ENCODE assay signal across 16 cellular contexts in the genomic region with DNA sequence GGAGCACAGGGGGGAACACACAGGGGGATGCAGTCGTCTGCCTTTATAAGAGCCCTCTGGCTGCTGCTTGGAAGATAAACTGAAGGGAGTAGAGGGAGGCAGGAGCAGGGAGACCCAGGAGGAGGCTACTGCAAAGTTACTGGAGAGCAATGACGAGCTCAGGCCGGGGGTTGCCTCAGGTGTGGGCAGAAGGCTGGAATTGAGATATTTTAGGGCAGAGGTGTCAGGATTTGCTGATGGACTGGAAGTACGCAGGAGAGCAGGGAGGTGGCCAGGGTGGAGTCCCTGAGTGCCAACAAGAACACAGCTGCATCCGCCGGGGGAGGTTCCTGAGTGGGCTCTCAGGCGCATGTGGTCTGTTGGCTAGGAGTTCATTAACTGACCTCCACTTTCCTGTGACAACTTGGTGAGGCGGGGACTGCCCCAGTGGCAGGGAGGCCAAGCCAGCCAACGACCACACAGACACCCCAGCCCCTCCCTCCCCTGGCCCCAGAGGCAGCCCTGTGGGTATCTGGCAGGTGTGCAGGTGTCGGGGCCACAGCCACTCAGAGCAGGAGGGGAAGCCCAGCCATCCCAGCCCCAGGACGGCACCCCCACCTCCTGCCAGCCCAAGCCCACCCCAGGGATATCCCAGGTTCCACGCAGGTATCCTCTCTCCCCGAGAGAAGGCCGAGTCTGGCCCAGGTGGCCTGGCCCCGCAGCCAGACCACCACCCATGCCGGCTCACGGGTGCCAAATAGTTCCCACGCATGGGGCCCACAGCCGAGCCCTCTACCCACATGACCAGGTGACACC.
DNase-seq lines count a peak whose midpoint lies in the region; ATAC-seq and TF ChIP-seq lines count a peak whose summit lies in the region.
"Had no signal": no experiment of that assay in that cellular context is flagged by ENCODE, and none has a peak within 500 bp of the region (broad histone marks: within the 10 kb centered on the region; RNA-seq: fewer than 3 reads in every experiment).

No MANE protein-coding gene starts in this region.

- H3K9me3 Mint-ChIP-seq in Caco-2 (ENCODE audit: unreplicated experiment), result no peaks in the 10 kb centered on the region
- H3K9me3 Mint-ChIP-seq in immature natural killer cell, result no peaks in the 10 kb centered on the region

- CTCF ChIA-PET in Caco-2 (lab: Charles Lee), result no interaction called here

- no peak for DNase-seq in Caco-2
- DNase-seq in immature natural killer cell, result peak; percentile 42 to 63 (median 61)
- no peak for DNase-seq in NCI-H187 (lab: John Stamatoyannopoulos, UW)
- no peak for DNase-seq in KG1 (lab: John Stamatoyannopoulos, UW)
- DNase-seq in superior temporal gyrus (ENCODE audit: extremely low spot score), result no peak
- no peak for DNase-seq in GF-D8 (lab: John Stamatoyannopoulos, UW)
- DNase-seq: activated effector memory CD4-positive, alpha-beta T cell treated with Interleukin-2 at 50 U/mL for 16 hours; COR-L47; HCEC 1CT; naive thymus-derived CD4-positive, alpha-beta T cell; NCI-H524 treated with DMSO at 0.1 percent for 48 hours had no signal

- BruUV-seq in Caco-2 (replicated peaks; lab: Mats Ljungman, UMichigan), result no TSS peak

- no peak overlapping the region for H3K4me3 ChIP-seq in Caco-2 (ENCODE audit: low read depth, low read length)
- H3K4me3 ChIP-seq: skin epidermis, vagina had no signal

- no peaks in the 10 kb centered on the region for H3K9me3 ChIP-seq in Caco-2
- H3K9me3 ChIP-seq: vagina had no signal

- ATAC-seq in GM19025 (IDR thresholded peaks at IDR 0.05; ENCODE audit: low read depth, unreplicated experiment) (peak; percentile 58), HG03139 (IDR thresholded peaks at IDR 0.05; ENCODE audit: unreplicated experiment) (peak; percentile 41)
- ATAC-seq: activated CD4-positive, CD25-positive, alpha-beta regulatory T cell treated with anti-CD3 and anti-CD28 coated beads, Interleukin-2, amount 50 U/mL, for 24 hours; naive thymus-derived CD4-positive, alpha-beta T cell had no signal

- 0 out of 2 replicates have a peak, but pooled peaks cover 3% of the 10 kb centered on the region for H3K4me1 ChIP-seq in Caco-2

- peaks cover 1% of the 10 kb centered on the region for H3K36me3 ChIP-seq in Caco-2 (ENCODE audit: control insufficient read depth, insufficient read depth, low read length)

- no peaks in the 10 kb centered on the region for H3K27me3 ChIP-seq in Caco-2 (replicated peaks; ENCODE audit: control insufficient read depth, insufficient read depth, low read length)
- H3K27me3 ChIP-seq: vagina had no signal

- TF ChIP-seq CTCF in Caco-2 (IDR thresholded peaks at IDR 0.05; ENCODE audit: insufficient read depth in 1 of 2, low read depth in 1 of 2, low read length in 1 of 2, severe bottlenecking in 1 of 2, unreplicated experiment in 1 of 2), result no peak

- POLR2A ChIA-PET in Caco-2 (lab: Charles Lee), result no interaction called here

- H3K27ac Mint-ChIP-seq in Caco-2 (ENCODE audit: unreplicated experiment), result peak overlapping the region; percentile 32
- H3K27ac Mint-ChIP-seq in immature natural killer cell, result peak overlapping the region in 5 of 6 donors; percentile 0 to 66 (median 32)

- intact Hi-C loops in Caco-2 (cut with micrococcal nuclease; ENCODE audit: unreplicated experiment), result no loop called here

- H3K4me3 Mint-ChIP-seq in Caco-2 (ENCODE audit: unreplicated experiment) (no peak overlapping the region), immature natural killer cell (peak overlapping the region in 1 of 5 donors; percentile 4)

- H3K4me1 Mint-ChIP-seq in Caco-2 (ENCODE audit: low read depth, unreplicated experiment) (peaks cover 9% of the 10 kb centered on the region), immature natural killer cell (peaks cover 31 to 34% of the 10 kb centered on the region in 2 donors)

- peaks cover 39% of the 10 kb centered on the region for H3K36me3 Mint-ChIP-seq in Caco-2 (ENCODE audit: insufficient read depth, unreplicated experiment)
- H3K36me3 Mint-ChIP-seq in immature natural killer cell, result peaks cover 13 to 31% (median 20%) of the 10 kb centered on the region in 3 donors

- H3K27me3 Mint-ChIP-seq in Caco-2 (ENCODE audit: insufficient read depth, unreplicated experiment) (no peaks in the 10 kb centered on the region), immature natural killer cell (ENCODE audit: low read depth in 3 of 3) (peaks cover 0 to 5% (median 2%) of the 10 kb centered on the region in 3 donors)
- H3K27me3 Mint-ChIP-seq: naive thymus-derived CD4-positive, alpha-beta T cell had no signal

Comparison
In these comparisons a context has a peak if more than half of its experiments do, and no peak if none do; other contexts are left out.
1. DNase-seq: peak in immature natural killer cell (3 of 3); none in Caco-2 (0 of 2), NCI-H187 (0 of 2), KG1 (single experiment), superior temporal gyrus (single experiment) and GF-D8 (single experiment).